Comparison of ENCODE assay signal across 23 cellular contexts in genomic region chr2:215439980-215440512, GRCh38. TPM values are rescaled to one million over a fixed set of nuclear protein-coding genes. Genes with fewer than 3 reads are reported as not detected.
DNase-seq lines count a peak whose midpoint lies in the region; FAIRE-seq and TF ChIP-seq lines count a peak whose summit lies in the region.
"Had no signal": no experiment of that assay in that cellular context is flagged by ENCODE, and none has a peak within 500 bp of the region (broad histone marks: within the 10 kb centered on the region; RNA-seq: fewer than 3 reads in every experiment).

No MANE protein-coding gene starts in this region.

- intact Hi-C loops in A673 (cut with micrococcal nuclease; ENCODE audit: unreplicated experiment), result loop anchor here (5.0 kb wide), 1 partner anchor 347 kb away; no protein-coding TSS in a partner anchor

- POLR2A ChIA-PET in A673 (lab: Charles Lee; ENCODE audit: low non-redundant PET), result no interaction called here

- H4K20me1 ChIP-seq in Karpas-422 (ENCODE audit: insufficient read depth, low read depth, low read length), result no peaks in the 10 kb centered on the region

- H3K4me1 ChIP-seq in Karpas-422 (ENCODE audit: low read length) (peaks cover 18% of the 10 kb centered on the region), skeletal muscle satellite cell (ENCODE audit: control insufficient read depth, insufficient read depth, low read length) (peaks cover 36% of the 10 kb centered on the region), A673 (ENCODE audit: insufficient read depth, low read length, poor library complexity, severe bottlenecking) (peaks cover 23% of the 10 kb centered on the region)
- H3K4me1 ChIP-seq: pancreas had no signal

- CTCF ChIA-PET in A673 (lab: Charles Lee), result no interaction called here

- no peak for TF ChIP-seq CTCF in A673 (conservative IDR thresholded peaks at IDR 0.05; ENCODE audit: low read depth, low read length)

- no peak overlapping the region for H3K4me3 ChIP-seq in Karpas-422 (ENCODE audit: low read length)
- H3K4me3 ChIP-seq in skeletal muscle satellite cell (ENCODE audit: low read length), result no peak overlapping the region
- no peak overlapping the region for H3K4me3 ChIP-seq in A673 (ENCODE audit: low read depth, low read length, poor library complexity, severe bottlenecking)
- H3K4me3 ChIP-seq: GM12878, pancreas had no signal

- H3K36me3 ChIP-seq in Karpas-422 (ENCODE audit: insufficient read depth, low read length) (no peaks in the 10 kb centered on the region), skeletal muscle satellite cell (ENCODE audit: insufficient read depth, low read length) (peaks cover 7% of the 10 kb centered on the region), A673 (ENCODE audit: insufficient read depth, low read length, poor library complexity, severe bottlenecking) (peaks cover under 1% of the 10 kb centered on the region)
- H3K36me3 ChIP-seq: pancreas had no signal

- H3K27ac ChIP-seq in Karpas-422 (ENCODE audit: low read length) (no peak overlapping the region), A673 (ENCODE audit: low read depth, low read length, poor library complexity, severe bottlenecking) (no peak overlapping the region)
- H3K27ac ChIP-seq: pancreas, RWPE1 had no signal

- FAIRE-seq in islet of Langerhans (lab: Jason Lieb, UNC), result peak; percentile 13
- FAIRE-seq: D721Med, endothelial cell of umbilical vein, GM12878 had no signal

- H3K9me3 ChIP-seq in Karpas-422 (ENCODE audit: low read length) (no peaks in the 10 kb centered on the region), skeletal muscle satellite cell (replicated peaks; ENCODE audit: low read length) (no peaks in the 10 kb centered on the region), A673 (ENCODE audit: low read depth, low read length, poor library complexity, severe bottlenecking) (no peaks in the 10 kb centered on the region)
- H3K9me3 ChIP-seq: pancreas had no signal

- H3K4me2 ChIP-seq in Karpas-422 (ENCODE audit: low read depth, low read length, poor library complexity, severe bottlenecking), result peak overlapping the region; percentile 15
- peak overlapping the region; percentile 93 for H3K4me2 ChIP-seq in skeletal muscle satellite cell (ENCODE audit: low read length)

- DNase-seq in Karpas-422, result no peak
- DNase-seq in RPMI8226, result peak; percentile 86
- no peak for DNase-seq in A673 (ENCODE audit: low spot score)
- DNase-seq in ecto neural progenitor cell (ENCODE audit: low spot score), result no peak
- DNase-seq in NCI-H1048 (lab: John Stamatoyannopoulos, UW), result no peak
- DNase-seq: activated CD4-positive, CD25-positive, alpha-beta regulatory T cell treated with anti-CD3 and anti-CD28 coated beads, Interleukin-2, amount 50 U/mL, for 72 hours; activated CD8-positive, alpha-beta T cell treated with anti-CD3 and anti-CD28 coated beads, Interleukin-2, amount 10 ng/mL, durations not matched to agents 7 days and 5 days; activated effector memory CD4-positive, alpha-beta T cell treated with Interleukin-2 at 50 U/mL for 16 hours; activated naive CD8-positive, alpha-beta T cell treated with anti-CD3 and anti-CD28 coated beads, Interleukin-2, amount 10 ng/mL, durations not matched to agents 7 days and 5 days; CD4-positive, CD25-positive, alpha-beta regulatory T cell; left ventricle myocardium superior; NCI-H1694 treated with DMSO at 0.1 percent for 48 hours; NCI-H524 treated with DMSO at 0.1 percent for 48 hours; pancreas; right cardiac atrium; stimulated activated CD4-positive, alpha-beta T cell treated with anti-CD3 and anti-CD28 coated beads, Interleukin-12 subunit alpha, Interleukin-12 subunit beta, amount 100 ng/mL, for 4 hours; stimulated activated CD4-positive, alpha-beta T cell treated with anti-CD3 and anti-CD28 coated beads, Interleukin-4, amount 100 ng/mL, for 1 hour had no signal

- no TSS peak for BruUV-seq in A673 (replicated peaks; lab: Mats Ljungman, UMichigan)

- H3K27me3 ChIP-seq in Karpas-422 (ENCODE audit: low read length) (no peaks in the 10 kb centered on the region), skeletal muscle satellite cell (ENCODE audit: control insufficient read depth, insufficient read depth, low read length) (no peaks in the 10 kb centered on the region), A673 (replicated peaks; ENCODE audit: insufficient read depth, low read depth, low read length, poor library complexity) (no peaks in the 10 kb centered on the region)
- H3K27me3 ChIP-seq: pancreas had no signal

- no peak overlapping the region for H3K9ac ChIP-seq in Karpas-422 (ENCODE audit: low read length)
- H3K9ac ChIP-seq in skeletal muscle satellite cell (ENCODE audit: low read depth, low read length), result no peak overlapping the region

- no peaks in the 10 kb centered on the region for H3K9me2 ChIP-seq in Karpas-422 (replicated peaks; ENCODE audit: insufficient read depth, low read length)

- no peak overlapping the region for H2AFZ ChIP-seq in Karpas-422 (ENCODE audit: low read length)

- no peaks in the 10 kb centered on the region for H3K79me2 ChIP-seq in Karpas-422 (ENCODE audit: low read length)

RNA-seq across cellular contexts. Expression of gene FN1, which starts 4.2 kb away (rescaled TPM):
- 0.32 and 0.67 TPM in 2 replicates for total RNA-seq in Karpas-422 (2014; rRNA removed; shearing (Covaris generic); ENCODE audit: low replicate concordance)
- 9,411 and 9,536 TPM in 2 replicates for total RNA-seq in skeletal muscle satellite cell (2012; rRNA removed)
- total RNA-seq in A673 (2021), result 1,570 and 2,058 TPM in 2 replicates

Comparison
In these comparisons a context has a peak if more than half of its experiments do, and no peak if none do; other contexts are left out.
1. RNA of gene FN1, which starts 4.2 kb away (total RNA-seq): 1,570 to 2,058 TPM in A673; 0.32 to 0.67 TPM in Karpas-422; every median in the first group is over 100 times any median in the second.